In genomic region chr4:40956726-40957255, GRCh38 we compare ENCODE assay signal across 15 cellular contexts.
DNase-seq lines count a peak whose midpoint lies in the region; ATAC-seq and TF ChIP-seq lines count a peak whose summit lies in the region.
"Had no signal": no experiment of that assay in that cellular context is flagged by ENCODE, and none has a peak within 500 bp of the region (broad histone marks: within the 10 kb centered on the region; RNA-seq: fewer than 3 reads in every experiment).

No MANE protein-coding gene starts in this region.

- no peak for TF ChIP-seq CTCF in gastrocnemius medialis (IDR thresholded peaks at IDR 0.05 in 4 of 5, conservative IDR thresholded peaks at IDR 0.05 in 1 of 5)
- TF ChIP-seq CTCF in spleen (IDR thresholded peaks at IDR 0.05 in 8 of 11, conservative IDR thresholded peaks at IDR 0.05 in 3 of 11) = no peak
- TF ChIP-seq CTCF in PC-3 (conservative IDR thresholded peaks at IDR 0.05; ENCODE audit: low read depth, low read length) = no peak

- POLR2A ChIA-PET in PC-3 (lab: Charles Lee; ENCODE audit: unreplicated experiment) = no interaction called here

- H3K9me2 ChIP-seq in GM23248 (ENCODE audit: insufficient read depth) (no peaks in the 10 kb centered on the region), PC-3 (replicated peaks; ENCODE audit: low read length) (no peaks in the 10 kb centered on the region)

- CTCF ChIA-PET in PC-3 (lab: Charles Lee) = no interaction called here

- H3F3A ChIP-seq in GM23248 (ENCODE audit: insufficient read depth) (no peaks in the 10 kb centered on the region; the same call in 1 of the 2 replicates), PC-3 (ENCODE audit: low read length, unreplicated experiment) (no peaks in the 10 kb centered on the region)

- H3K27ac ChIP-seq in GM23248 (no peak overlapping the region), gastrocnemius medialis (peak overlapping the region in 3 of 4 donors; percentile 77 to 86 (median 79)), spleen (peak overlapping the region in 2 of 8 donors; percentile 2 to 41), PC-3 (ENCODE audit: low read length) (no peak overlapping the region)
- H3K27ac ChIP-seq: KMS-11 had no signal

- H3K9me3 ChIP-seq in GM23248 (ENCODE audit: low read depth) = no peaks in the 10 kb centered on the region
- H3K9me3 ChIP-seq in gastrocnemius medialis = no peaks in the 10 kb centered on the region
- peaks cover 0 to 5% (median 0%) of the 10 kb centered on the region in 8 donors for H3K9me3 ChIP-seq in spleen
- no peaks in the 10 kb centered on the region for H3K9me3 ChIP-seq in PC-3 (ENCODE audit: low read length)
- H3K9me3 ChIP-seq: MG63 had no signal

- WGBS in GM23248 (ENCODE audit: low coverage in 1 of 2, low lambda C conversion rate in 2 of 2, missing lambda C conversion rate in 2 of 2), 2 experiments = 49 to 51% methylated on average over 5 of the region's 5 CpGs
- 89 to 96% (median 92%) methylated on average over 5 of the region's 5 CpGs for WGBS in spleen, 5 donors

- no peak for TF ChIP-seq POLR2A in gastrocnemius medialis (IDR thresholded peaks at IDR 0.05)
- TF ChIP-seq POLR2A in spleen (IDR thresholded peaks at IDR 0.05) = no peak

- no peaks in the 10 kb centered on the region for H3K36me3 ChIP-seq in GM23248 (ENCODE audit: low read depth)
- no peaks in the 10 kb centered on the region for H3K36me3 ChIP-seq in gastrocnemius medialis
- no peaks in the 10 kb centered on the region for H3K36me3 ChIP-seq in spleen
- H3K36me3 ChIP-seq in PC-3 (ENCODE audit: low read depth, low read length) = no peaks in the 10 kb centered on the region
- H3K36me3 ChIP-seq: MG63 had no signal

- H3K4me2 ChIP-seq in GM23248 (ENCODE audit: unreplicated experiment) = peak overlapping the region; percentile 7
- H3K4me2 ChIP-seq in PC-3 (ENCODE audit: low read length) = no peak overlapping the region
- H3K4me2 ChIP-seq: KMS-11 had no signal

- H4K20me1 ChIP-seq in GM23248 (ENCODE audit: insufficient read depth) (no peaks in the 10 kb centered on the region), PC-3 (ENCODE audit: low read length) (no peaks in the 10 kb centered on the region)

- no peak overlapping the region for H2AFZ ChIP-seq in GM23248
- H2AFZ ChIP-seq in PC-3 (ENCODE audit: low read length) = no peak overlapping the region

- H3K9ac ChIP-seq in GM23248 (no peak overlapping the region), PC-3 (ENCODE audit: low read length) (no peak overlapping the region)
- H3K9ac ChIP-seq: KMS-11 had no signal

- in situ Hi-C loops in GM23248 (cut with MboI) = no loop called here
- in situ Hi-C loops in gastrocnemius medialis (cut with MboI; ENCODE audit: low sequenced_read_pairs in 4 of 4) = no loop called here

- no TSS peak for BruUV-seq in PC-3 (replicated peaks; lab: Mats Ljungman, UMichigan)

- peak; percentile 30 for DNase-seq in AG08395 (ENCODE audit: low spot score)
- DNase-seq in GM23248 = peak; percentile 43
- peak; percentile 76 for DNase-seq in fibroblast of gingiva (ENCODE audit: low read depth)
- no peak for DNase-seq in gastrocnemius medialis
- no peak for DNase-seq in spleen
- no peak for DNase-seq in hepatic stellate cell (ENCODE audit: low spot score)
- no peak for DNase-seq in PC-3
- DNase-seq: CD4-positive, alpha-beta memory T cell; MG63; NCI-H1092 treated with DMSO at 0.1 percent for 48 hours; NCI-H1694 treated with DMSO at 0.1 percent for 48 hours; NCI-H446 had no signal

- no peaks in the 10 kb centered on the region for H3K27me3 ChIP-seq in GM23248 (replicated peaks; ENCODE audit: insufficient read depth)
- H3K27me3 ChIP-seq in gastrocnemius medialis = no peaks in the 10 kb centered on the region
- no peaks in the 10 kb centered on the region for H3K27me3 ChIP-seq in spleen (replicated peaks in 1 of 7)
- no peaks in the 10 kb centered on the region for H3K27me3 ChIP-seq in PC-3 (ENCODE audit: low read length)
- H3K27me3 ChIP-seq: MG63 had no signal

- intact Hi-C loops in gastrocnemius medialis (cut with DNase I; ENCODE audit: low total_unique reads) (no loop called here), spleen (cut with DNase I; ENCODE audit: low total_unique reads) (no loop called here), PC-3 (cut with micrococcal nuclease) (no loop called here)

- H3K4me3 ChIP-seq in GM23248 (no peak overlapping the region), gastrocnemius medialis (no peak overlapping the region), spleen (no peak overlapping the region), PC-3 (ENCODE audit: low read length) (no peak overlapping the region)
- H3K4me3 ChIP-seq: MG63 had no signal

- ATAC-seq in gastrocnemius medialis (no peak), PC-3 (no peak)
- ATAC-seq: Panc1, Right ventricle myocardium inferior had no signal

- peaks cover 13% of the 10 kb centered on the region for H3K79me2 ChIP-seq in GM23248 (ENCODE audit: insufficient read depth)
- no peaks in the 10 kb centered on the region for H3K79me2 ChIP-seq in PC-3 (ENCODE audit: low read length)

- H3K4me1 ChIP-seq in GM23248 (ENCODE audit: insufficient read depth) (peaks cover 12% of the 10 kb centered on the region), gastrocnemius medialis (peaks cover 20 to 36% of the 10 kb centered on the region in 2 donors), spleen (peaks cover 0 to 15% (median 10%) of the 10 kb centered on the region in 6 donors), PC-3 (ENCODE audit: insufficient read depth, low read length) (no peaks in the 10 kb centered on the region)

Comparison
In these comparisons a context has a peak if more than half of its experiments do, and no peak if none do; other contexts are left out.
1. DNase-seq: peak in AG08395 (single experiment), GM23248 (single experiment) and fibroblast of gingiva (single experiment); none in gastrocnemius medialis (0 of 2), spleen (single experiment), hepatic stellate cell (single experiment) and PC-3 (single experiment).
2. H3K27ac ChIP-seq: peak in gastrocnemius medialis (3 of 4); none in GM23248 (single experiment) and PC-3 (single experiment).